Comparison of ENCODE assay signal across 11 cellular contexts in genomic region chr17:75513667-75514052, GRCh38. TPM values are rescaled to one million over a fixed set of nuclear protein-coding genes. Genes with fewer than 3 reads are reported as not detected.
DNase-seq lines count a peak whose midpoint lies in the region; ATAC-seq, FAIRE-seq and TF ChIP-seq lines count a peak whose summit lies in the region.
"Had no signal": no experiment of that assay in that cellular context is flagged by ENCODE, and none has a peak within 500 bp of the region (broad histone marks: within the 10 kb centered on the region; RNA-seq: fewer than 3 reads in every experiment).

No MANE protein-coding gene starts in this region.

- H3K36me3 ChIP-seq in H1 (ENCODE audit: control insufficient read depth in 2 of 4, insufficient read depth in 4 of 4, low read length in 3 of 4) (peaks cover 0 to 2% (median 0%) of the 10 kb centered on the region in 4 experiments; a peak in 2 of 8 replicates), upper lobe of right lung (no peaks in the 10 kb centered on the region), mesenchymal stem cell (ENCODE audit: control insufficient read depth in 1 of 2, insufficient read depth in 2 of 2, low read depth in 1 of 2, low read length in 2 of 2) (peaks cover 3 to 24% of the 10 kb centered on the region in 2 experiments)

- peak overlapping the region; percentile 51 for H3K4me3 Mint-ChIP-seq in T-helper 2 cell treated with Interferon-gamma antibody and Interleukin-4, amounts not matched to agents 5 μg/mL and 100 μg/mL, for 36 hours
- peak overlapping the region; percentile 87 to 89 (median 88) for H3K4me3 Mint-ChIP-seq in nephron

- H3K23me2 ChIP-seq in H1 (ENCODE audit: low read depth, low read length): peaks cover 18% of the 10 kb centered on the region

- H3K18ac ChIP-seq in H1 (ENCODE audit: extremely low read depth, low read length) (no peak overlapping the region), mesenchymal stem cell (ENCODE audit: low read depth in 1 of 2, low read length in 2 of 2) (no peak overlapping the region)

- H3K9me3 Mint-ChIP-seq in T-helper 2 cell treated with Interferon-gamma antibody and Interleukin-4, amounts not matched to agents 5 μg/mL and 100 μg/mL, for 36 hours: no peaks in the 10 kb centered on the region
- H3K9me3 Mint-ChIP-seq in nephron: no peaks in the 10 kb centered on the region
- H3K9me3 Mint-ChIP-seq: activated naive CD4-positive, alpha-beta T cell treated with anti-CD3 and anti-CD28 coated beads, Interleukin-2, amount 50 U/mL, for 24 hours had no signal

- 92% methylated on average over 18 of the region's 18 CpGs; no CpG with 5 or more reads in 1 of the 2 experiments for WGBS in H1 (ENCODE audit: extremely low coverage in 1 of 2, insufficient coverage in 1 of 2, insufficient read length in 1 of 2, insufficient replicate concordance in 2 of 2, low coverage in 1 of 2, low lambda C conversion rate in 2 of 2, missing lambda C conversion rate in 1 of 2), 2 experiments
- WGBS in mesenchymal stem cell: 98% methylated on average over 18 of the region's 18 CpGs

- no peak for TF ChIP-seq POLR2A in H1 (IDR thresholded peaks at IDR 0.05; ENCODE audit: control extremely low read depth in 1 of 2, low read depth in 2 of 2, low read length in 2 of 2)

- DNase-seq in T-helper 2 cell treated with Interferon-gamma antibody and Interleukin-4, amounts not matched to agents 5 μg/mL and 100 μg/mL, for 36 hours (ENCODE audit: low spot score): no peak
- DNase-seq in T-helper 2 cell: no peak
- DNase-seq in H1 (ENCODE audit: low read depth in 1 of 2, low spot score in 2 of 2): no peak
- DNase-seq in upper lobe of right lung: peak; percentile 60
- DNase-seq in NCI-H2107 (lab: John Stamatoyannopoulos, UW): no peak
- no peak for DNase-seq in NCI-H1694 (lab: John Stamatoyannopoulos, UW)
- DNase-seq in mesenchymal stem cell: no peak
- DNase-seq: activated CD4-positive, alpha-beta T cell treated with anti-CD3 and anti-CD28 coated beads for 1 hour; MM.1S had no signal

- H3K9me3 ChIP-seq in H1 (ENCODE audit: insufficient read depth in 2 of 2, low read depth in 1 of 2, low read length in 1 of 2) (no peaks in the 10 kb centered on the region), upper lobe of right lung (no peaks in the 10 kb centered on the region), mesenchymal stem cell (ENCODE audit: control insufficient read depth, low read length) (no peaks in the 10 kb centered on the region)

- CTCF ChIA-PET in H1 (lab: Charles Lee; ENCODE audit: partially characterized antibody): interaction anchor here (0.6 to 3.9 kb wide), 5 partner anchors 10 to 390 kb away, joined by 3 to 31 read pairs (median 5); no protein-coding TSS in a partner anchor

- H2BK12ac ChIP-seq in H1 (ENCODE audit: low read depth, low read length): no peak overlapping the region
- no peak overlapping the region for H2BK12ac ChIP-seq in mesenchymal stem cell (ENCODE audit: low read length in 2 of 2)

- H3K4me1 Mint-ChIP-seq in T-helper 2 cell treated with Interferon-gamma antibody and Interleukin-4, amounts not matched to agents 5 μg/mL and 100 μg/mL, for 36 hours (ENCODE audit: low read depth): peaks cover 16% of the 10 kb centered on the region
- H3K4me1 Mint-ChIP-seq in nephron: peaks cover 46% of the 10 kb centered on the region

- H3K23ac ChIP-seq in H1 (ENCODE audit: insufficient read length) (no peak overlapping the region), mesenchymal stem cell (ENCODE audit: low read length in 2 of 2) (peak overlapping the region in 1 of 2 experiments; percentile 6)

- no peak for TF ChIP-seq EP300 in H1 (IDR thresholded peaks at IDR 0.05; ENCODE audit: borderline replicate concordance in 1 of 2, low read depth in 2 of 2, low read length in 2 of 2)

- ATAC-seq in upper lobe of right lung: no peak

- H2BK15ac ChIP-seq in H1 (ENCODE audit: low read length): no peak overlapping the region
- no peak overlapping the region for H2BK15ac ChIP-seq in mesenchymal stem cell (ENCODE audit: low read depth, poor library complexity, severe bottlenecking)

- no peak overlapping the region for H2AFZ ChIP-seq in H1 (ENCODE audit: low read length)
- H2AFZ ChIP-seq in mesenchymal stem cell (ENCODE audit: low read depth, low read length): no peak overlapping the region

- H3K27me3 ChIP-seq in H1 (replicated peaks in 1 of 4; ENCODE audit: control insufficient read depth in 3 of 4, extremely low read depth in 1 of 4, insufficient read depth in 3 of 4, low read length in 3 of 4): no peaks in the 10 kb centered on the region
- no peaks in the 10 kb centered on the region for H3K27me3 ChIP-seq in upper lobe of right lung
- no peaks in the 10 kb centered on the region for H3K27me3 ChIP-seq in mesenchymal stem cell (ENCODE audit: control insufficient read depth in 1 of 2, insufficient read depth in 1 of 2, low read length in 2 of 2)

- H2BK120ac ChIP-seq in H1 (replicated peaks; ENCODE audit: low read depth, low read length) (no peak overlapping the region), mesenchymal stem cell (ENCODE audit: low read depth, low read length) (no peak overlapping the region)

- peaks cover 2 to 39% of the 10 kb centered on the region in 2 experiments for H4K20me1 ChIP-seq in H1 (replicated peaks in 1 of 2; ENCODE audit: control insufficient read depth in 1 of 2, insufficient read depth in 2 of 2, low read length in 2 of 2)

- H3K9ac ChIP-seq in H1 (replicated peaks in 1 of 4; ENCODE audit: extremely low read depth in 1 of 4, low read depth in 3 of 4, low read length in 3 of 4) (no peak overlapping the region), mesenchymal stem cell (ENCODE audit: low read length) (no peak overlapping the region)

- POLR2A ChIA-PET in H1 (lab: Charles Lee; ENCODE audit: partially characterized antibody): interaction anchor here (2.0 to 4.5 kb wide), 2 partner anchors 9 to 13 kb away, joined by 7 to 35 read pairs; no protein-coding TSS in a partner anchor

- H3K27ac ChIP-seq in H1 (ENCODE audit: low read depth, low read length): no peak overlapping the region
- peak overlapping the region; percentile 73 for H3K27ac ChIP-seq in upper lobe of right lung
- no peak overlapping the region for H3K27ac ChIP-seq in mesenchymal stem cell (ENCODE audit: low read length, poor library complexity, severe bottlenecking)

- no peak for TF ChIP-seq RAD21 in H1 (IDR thresholded peaks at IDR 0.05 in 1 of 2, conservative IDR thresholded peaks at IDR 0.05 in 1 of 2; ENCODE audit: low read depth in 2 of 2, low read length in 2 of 2)

- H3K4me2 ChIP-seq in H1 (ENCODE audit: insufficient read depth in 1 of 2, low read depth in 2 of 2, low read length in 2 of 2) (peak overlapping the region; percentile 86 to 95; a peak in 3 of 4 replicates), mesenchymal stem cell (ENCODE audit: low read length, poor library complexity, severe bottlenecking) (no peak overlapping the region)

- intact Hi-C loops in upper lobe of right lung (cut with DNase I): loop anchor here (10.0 kb wide), 1 partner anchor 89 kb away; no protein-coding TSS in a partner anchor

- H2BK5ac ChIP-seq in H1 (ENCODE audit: low read depth, low read length) (no peak overlapping the region), mesenchymal stem cell (ENCODE audit: low read depth, low read length, poor library complexity, severe bottlenecking) (no peak overlapping the region)

- H3K56ac ChIP-seq in H1 (replicated peaks; ENCODE audit: insufficient read length, low read depth, low read length): no peak overlapping the region

- H3K14ac ChIP-seq in H1 (ENCODE audit: insufficient read length) (no peak overlapping the region), mesenchymal stem cell (ENCODE audit: low read length in 2 of 2) (no peak overlapping the region)

- H4K91ac ChIP-seq in H1 (replicated peaks; ENCODE audit: insufficient read length, low read length) (no peak overlapping the region), mesenchymal stem cell (ENCODE audit: low read length) (no peak overlapping the region)

- peaks cover 7% of the 10 kb centered on the region for H3K36me3 Mint-ChIP-seq in T-helper 2 cell treated with Interferon-gamma antibody and Interleukin-4, amounts not matched to agents 5 μg/mL and 100 μg/mL, for 36 hours (ENCODE audit: low read depth)
- H3K36me3 Mint-ChIP-seq in nephron (ENCODE audit: low read depth): peaks cover 24% of the 10 kb centered on the region

- H3K4me1 ChIP-seq in H1 (replicated peaks in 1 of 4; ENCODE audit: control insufficient read depth in 3 of 4, insufficient read depth in 4 of 4, low read length in 3 of 4): peaks cover 0 to 14% (median 8%) of the 10 kb centered on the region in 4 experiments; a peak in 6 of 7 replicates
- H3K4me1 ChIP-seq in upper lobe of right lung: peaks cover 41% of the 10 kb centered on the region
- H3K4me1 ChIP-seq in mesenchymal stem cell (ENCODE audit: control insufficient read depth, insufficient read depth, low read depth, low read length): peaks cover 43% of the 10 kb centered on the region

- H3K4ac ChIP-seq in H1 (replicated peaks; ENCODE audit: insufficient read length, low read depth, low read length) (no peak overlapping the region), mesenchymal stem cell (ENCODE audit: low read depth in 1 of 2, low read length in 2 of 2) (no peak overlapping the region)

- H4K5ac ChIP-seq in H1 (ENCODE audit: insufficient read length, low read depth, low read length): no peak overlapping the region

- H3K79me2 ChIP-seq in H1 (ENCODE audit: control insufficient read depth in 1 of 2, insufficient read depth in 2 of 2, low read length in 2 of 2): peaks cover 0 to 16% of the 10 kb centered on the region in 2 experiments; a peak in 1 of 4 replicates

- H2AK5ac ChIP-seq in H1 (ENCODE audit: low read depth, low read length) (no peak overlapping the region), mesenchymal stem cell (ENCODE audit: low read length, severe bottlenecking) (no peak overlapping the region)

- no peak for FAIRE-seq in H1 (lab: Jason Lieb, UNC)

- TF ChIP-seq CTCF in H1 (IDR thresholded peaks at IDR 0.05; ENCODE audit: control extremely low read depth in 1 of 3, insufficient read depth in 1 of 3, low read depth in 1 of 3, low read length in 3 of 3) (no peak), nephron (IDR thresholded peaks at IDR 0.05; ENCODE audit: unreplicated experiment in 3 of 3) (no peak), upper lobe of right lung (IDR thresholded peaks at IDR 0.05) (no peak)

- no peak overlapping the region; a peak in 1 of 8 replicates for H3K4me3 ChIP-seq in H1 (ENCODE audit: extremely low read depth in 1 of 4, insufficient read depth in 2 of 4, low read depth in 3 of 4, low read length in 4 of 4)
- H3K4me3 ChIP-seq in upper lobe of right lung: peak overlapping the region; percentile 87
- H3K4me3 ChIP-seq in mesenchymal stem cell (ENCODE audit: insufficient read depth in 1 of 2, low read depth in 1 of 2, low read length in 2 of 2): no peak overlapping the region

- H2BK20ac ChIP-seq in H1 (ENCODE audit: low read length): no peak overlapping the region

- no peak overlapping the region for H3K27ac Mint-ChIP-seq in T-helper 2 cell treated with Interferon-gamma antibody and Interleukin-4, amounts not matched to agents 5 μg/mL and 100 μg/mL, for 36 hours
- H3K27ac Mint-ChIP-seq in nephron: no peak overlapping the region
- H3K27ac Mint-ChIP-seq: activated naive CD4-positive, alpha-beta T cell treated with anti-CD3 and anti-CD28 coated beads, Interleukin-2, amount 50 U/mL, for 24 hours had no signal

- H4K8ac ChIP-seq in H1 (ENCODE audit: extremely low read depth, insufficient read depth, low read length) (no peak overlapping the region), mesenchymal stem cell (ENCODE audit: low read length) (no peak overlapping the region)

- H3K79me1 ChIP-seq in H1 (ENCODE audit: low read depth, low read length) (peaks cover 3% of the 10 kb centered on the region), mesenchymal stem cell (replicated peaks; ENCODE audit: low read length, poor library complexity, severe bottlenecking) (peaks cover 44% of the 10 kb centered on the region)

- peaks cover 11% of the 10 kb centered on the region for H3K27me3 Mint-ChIP-seq in T-helper 2 cell treated with Interferon-gamma antibody and Interleukin-4, amounts not matched to agents 5 μg/mL and 100 μg/mL, for 36 hours (ENCODE audit: low read depth)
- no peaks in the 10 kb centered on the region for H3K27me3 Mint-ChIP-seq in nephron (ENCODE audit: low read depth)
- H3K27me3 Mint-ChIP-seq: activated naive CD4-positive, alpha-beta T cell treated with anti-CD3 and anti-CD28 coated beads, Interleukin-2, amount 50 U/mL, for 24 hours had no signal

RNA-seq across cellular contexts. Expression of gene CASKIN2, which starts 1.7 kb away (rescaled TPM):
- 28.9 and 32.3 TPM in 2 replicates for total RNA-seq in H1 (2021; fragmentation: NEBNext Ultra II Directional; extraction: Animal tissue kit (Norgen Biotek cat#: 25700))
- polyA plus RNA-seq in H1 (2011; rRNA removed): 6.7 and 10.6 TPM in 2 replicates
- polyA plus RNA-seq in H1 (2011; cell fraction: cytosol; rRNA removed): 6.0 TPM
- 36.0 TPM for polyA plus RNA-seq in H1 (2011; cell fraction: nucleus; rRNA removed)
- 10.0 to 15.3 TPM (median 14.4 TPM) in 4 replicates for polyA plus RNA-seq in H1 (2012, experiment 1 of 2)
- 12.7 TPM for polyA plus RNA-seq in H1 (2012, experiment 2 of 2)
- 8.6 TPM for polyA plus RNA-seq in H1 (2013, experiment 1 of 2)
- 8.0 TPM for polyA plus RNA-seq in H1 (2013, experiment 2 of 2)
- polyA minus RNA-seq in H1 (2011; rRNA and poly(A)+ RNA removed): 9.0 and 13.9 TPM in 2 replicates
- 8.7 TPM for polyA minus RNA-seq in H1 (2011; cell fraction: cytosol; rRNA and poly(A)+ RNA removed)
- 19.4 TPM for polyA minus RNA-seq in H1 (2011; cell fraction: nucleus; rRNA and poly(A)+ RNA removed)
- total RNA-seq in upper lobe of right lung: 101 TPM
- polyA plus RNA-seq in mesenchymal stem cell (2013, experiment 1 of 2): 6.3 TPM
- 6.1 TPM for polyA plus RNA-seq in mesenchymal stem cell (2013, experiment 2 of 2)

RNA-seq across cellular contexts. Expression of gene TSEN54, which starts 2.7 kb away (rescaled TPM):
- 43.6 and 44.8 TPM in 2 replicates for total RNA-seq in H1 (2021; fragmentation: NEBNext Ultra II Directional; extraction: Animal tissue kit (Norgen Biotek cat#: 25700))
- 60.3 and 68.1 TPM in 2 replicates for polyA plus RNA-seq in H1 (2011; rRNA removed)
- 52.7 TPM for polyA plus RNA-seq in H1 (2011; cell fraction: cytosol; rRNA removed)
- 106 TPM for polyA plus RNA-seq in H1 (2011; cell fraction: nucleus; rRNA removed)
- 41.4 to 67.2 TPM (median 56.3 TPM) in 4 replicates for polyA plus RNA-seq in H1 (2012, experiment 1 of 2)
- 63.3 TPM for polyA plus RNA-seq in H1 (2012, experiment 2 of 2)
- 32.9 TPM for polyA plus RNA-seq in H1 (2013, experiment 1 of 2)
- polyA plus RNA-seq in H1 (2013, experiment 2 of 2): 29.0 TPM
- 35.2 and 45.8 TPM in 2 replicates for polyA minus RNA-seq in H1 (2011; rRNA and poly(A)+ RNA removed)
- polyA minus RNA-seq in H1 (2011; cell fraction: cytosol; rRNA and poly(A)+ RNA removed): 14.6 TPM
- 18.1 TPM for polyA minus RNA-seq in H1 (2011; cell fraction: nucleus; rRNA and poly(A)+ RNA removed)
- total RNA-seq in upper lobe of right lung: 21.6 TPM
- polyA plus RNA-seq in mesenchymal stem cell (2013, experiment 1 of 2): 8.4 TPM
- 9.2 TPM for polyA plus RNA-seq in mesenchymal stem cell (2013, experiment 2 of 2)

RNA-seq across cellular contexts. Expression of gene LLGL2, which starts 11.8 kb away (rescaled TPM):
- 64.5 and 66.6 TPM in 2 replicates for total RNA-seq in H1 (2021; fragmentation: NEBNext Ultra II Directional; extraction: Animal tissue kit (Norgen Biotek cat#: 25700))
- polyA plus RNA-seq in H1 (2011; rRNA removed): 77.1 and 126 TPM in 2 replicates
- polyA plus RNA-seq in H1 (2011; cell fraction: cytosol; rRNA removed): 90.7 TPM
- polyA plus RNA-seq in H1 (2011; cell fraction: nucleus; rRNA removed): 171 TPM
- polyA plus RNA-seq in H1 (2012, experiment 1 of 2): 38.9 to 72.3 TPM (median 69.7 TPM) in 4 replicates
- 58.3 TPM for polyA plus RNA-seq in H1 (2012, experiment 2 of 2)
- 47.7 TPM for polyA plus RNA-seq in H1 (2013, experiment 1 of 2)
- polyA plus RNA-seq in H1 (2013, experiment 2 of 2): 43.3 TPM
- polyA minus RNA-seq in H1 (2011; rRNA and poly(A)+ RNA removed): 22.8 and 39.6 TPM in 2 replicates
- 33.2 TPM for polyA minus RNA-seq in H1 (2011; cell fraction: cytosol; rRNA and poly(A)+ RNA removed)
- polyA minus RNA-seq in H1 (2011; cell fraction: nucleus; rRNA and poly(A)+ RNA removed): 44.7 TPM
- 133 TPM for total RNA-seq in upper lobe of right lung
- 3.6 TPM for polyA plus RNA-seq in mesenchymal stem cell (2013, experiment 1 of 2)
- 3.5 TPM for polyA plus RNA-seq in mesenchymal stem cell (2013, experiment 2 of 2)

RNA-seq across cellular contexts. Expression of gene TMEM94, which starts 57.2 kb away (rescaled TPM):
- total RNA-seq in H1 (2021; fragmentation: NEBNext Ultra II Directional; extraction: Animal tissue kit (Norgen Biotek cat#: 25700)): 54.8 and 64.3 TPM in 2 replicates
- polyA plus RNA-seq in H1 (2011; rRNA removed): 69.9 and 147 TPM in 2 replicates
- 40.8 TPM for polyA plus RNA-seq in H1 (2011; cell fraction: cytosol; rRNA removed)
- 381 TPM for polyA plus RNA-seq in H1 (2011; cell fraction: nucleus; rRNA removed)
- polyA plus RNA-seq in H1 (2012, experiment 1 of 2): 65.6 to 77.5 TPM (median 73.0 TPM) in 4 replicates
- polyA plus RNA-seq in H1 (2012, experiment 2 of 2): 62.7 TPM
- polyA plus RNA-seq in H1 (2013, experiment 1 of 2): 65.9 TPM
- 65.6 TPM for polyA plus RNA-seq in H1 (2013, experiment 2 of 2)
- 42.3 and 63.6 TPM in 2 replicates for polyA minus RNA-seq in H1 (2011; rRNA and poly(A)+ RNA removed)
- polyA minus RNA-seq in H1 (2011; cell fraction: cytosol; rRNA and poly(A)+ RNA removed): 61.0 TPM
- polyA minus RNA-seq in H1 (2011; cell fraction: nucleus; rRNA and poly(A)+ RNA removed): 89.8 TPM
- 79.1 TPM for total RNA-seq in upper lobe of right lung
- 38.5 TPM for polyA plus RNA-seq in mesenchymal stem cell (2013, experiment 1 of 2)
- 37.2 TPM for polyA plus RNA-seq in mesenchymal stem cell (2013, experiment 2 of 2)
